ENCODE assay signal across 1 cellular context in the genomic region with DNA sequence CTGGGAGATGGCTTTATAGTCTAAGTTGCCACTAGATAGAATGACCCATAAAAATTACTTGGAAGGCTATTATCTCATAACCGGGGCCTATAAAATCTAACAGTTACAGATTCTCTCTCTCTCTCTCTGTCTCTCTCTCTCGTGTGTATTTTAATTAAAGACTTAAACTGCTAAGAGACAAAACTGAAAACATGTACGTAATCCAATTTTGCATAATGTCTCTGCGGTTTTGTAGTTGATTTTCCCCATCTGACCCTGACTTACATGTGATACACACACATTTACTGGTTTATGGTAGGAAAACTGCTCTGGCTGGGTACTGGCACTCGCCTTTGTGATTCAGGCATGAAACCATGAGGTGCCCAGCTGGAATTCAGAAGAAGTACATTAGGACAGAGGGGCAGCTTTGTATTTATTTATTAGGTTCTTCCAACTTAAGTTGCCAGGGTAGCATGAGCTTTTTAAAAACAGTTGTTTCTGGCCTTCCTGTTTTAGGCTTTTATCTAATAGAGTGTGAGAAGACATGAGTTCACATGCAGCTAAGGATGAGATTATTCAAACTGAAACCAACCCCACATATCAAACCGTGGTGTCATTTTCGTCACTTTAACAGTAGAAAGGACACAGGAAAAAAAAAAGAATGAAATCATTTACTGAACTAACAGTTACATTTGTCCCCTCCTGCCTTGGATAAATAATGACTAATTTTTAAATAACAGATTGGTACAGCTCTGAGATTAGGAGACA.
TF ChIP-seq lines count a peak whose summit lies in the region.

No MANE protein-coding gene starts in this region.

TF ChIP-seq in HEK293, 187 proteins besides CTCF, POLR2A, EP300 and RAD21 (continued from another document and continues in another):
- TF ChIP-seq, protein P1, sequence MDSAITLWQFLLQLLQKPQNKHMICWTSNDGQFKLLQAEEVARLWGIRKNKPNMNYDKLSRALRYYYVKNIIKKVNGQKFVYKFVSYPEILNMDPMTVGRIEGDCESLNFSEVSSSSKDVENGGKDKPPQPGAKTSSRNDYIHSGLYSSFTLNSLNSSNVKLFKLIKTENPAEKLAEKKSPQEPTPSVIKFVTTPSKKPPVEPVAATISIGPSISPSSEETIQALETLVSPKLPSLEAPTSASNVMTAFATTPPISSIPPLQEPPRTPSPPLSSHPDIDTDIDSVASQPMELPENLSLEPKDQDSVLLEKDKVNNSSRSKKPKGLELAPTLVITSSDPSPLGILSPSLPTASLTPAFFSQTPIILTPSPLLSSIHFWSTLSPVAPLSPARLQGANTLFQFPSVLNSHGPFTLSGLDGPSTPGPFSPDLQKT (IDR thresholded peaks at IDR 0.05; ENCODE audit: borderline replicate concordance, low read depth, low read length) = no peak
- TF ChIP-seq, protein P2, sequence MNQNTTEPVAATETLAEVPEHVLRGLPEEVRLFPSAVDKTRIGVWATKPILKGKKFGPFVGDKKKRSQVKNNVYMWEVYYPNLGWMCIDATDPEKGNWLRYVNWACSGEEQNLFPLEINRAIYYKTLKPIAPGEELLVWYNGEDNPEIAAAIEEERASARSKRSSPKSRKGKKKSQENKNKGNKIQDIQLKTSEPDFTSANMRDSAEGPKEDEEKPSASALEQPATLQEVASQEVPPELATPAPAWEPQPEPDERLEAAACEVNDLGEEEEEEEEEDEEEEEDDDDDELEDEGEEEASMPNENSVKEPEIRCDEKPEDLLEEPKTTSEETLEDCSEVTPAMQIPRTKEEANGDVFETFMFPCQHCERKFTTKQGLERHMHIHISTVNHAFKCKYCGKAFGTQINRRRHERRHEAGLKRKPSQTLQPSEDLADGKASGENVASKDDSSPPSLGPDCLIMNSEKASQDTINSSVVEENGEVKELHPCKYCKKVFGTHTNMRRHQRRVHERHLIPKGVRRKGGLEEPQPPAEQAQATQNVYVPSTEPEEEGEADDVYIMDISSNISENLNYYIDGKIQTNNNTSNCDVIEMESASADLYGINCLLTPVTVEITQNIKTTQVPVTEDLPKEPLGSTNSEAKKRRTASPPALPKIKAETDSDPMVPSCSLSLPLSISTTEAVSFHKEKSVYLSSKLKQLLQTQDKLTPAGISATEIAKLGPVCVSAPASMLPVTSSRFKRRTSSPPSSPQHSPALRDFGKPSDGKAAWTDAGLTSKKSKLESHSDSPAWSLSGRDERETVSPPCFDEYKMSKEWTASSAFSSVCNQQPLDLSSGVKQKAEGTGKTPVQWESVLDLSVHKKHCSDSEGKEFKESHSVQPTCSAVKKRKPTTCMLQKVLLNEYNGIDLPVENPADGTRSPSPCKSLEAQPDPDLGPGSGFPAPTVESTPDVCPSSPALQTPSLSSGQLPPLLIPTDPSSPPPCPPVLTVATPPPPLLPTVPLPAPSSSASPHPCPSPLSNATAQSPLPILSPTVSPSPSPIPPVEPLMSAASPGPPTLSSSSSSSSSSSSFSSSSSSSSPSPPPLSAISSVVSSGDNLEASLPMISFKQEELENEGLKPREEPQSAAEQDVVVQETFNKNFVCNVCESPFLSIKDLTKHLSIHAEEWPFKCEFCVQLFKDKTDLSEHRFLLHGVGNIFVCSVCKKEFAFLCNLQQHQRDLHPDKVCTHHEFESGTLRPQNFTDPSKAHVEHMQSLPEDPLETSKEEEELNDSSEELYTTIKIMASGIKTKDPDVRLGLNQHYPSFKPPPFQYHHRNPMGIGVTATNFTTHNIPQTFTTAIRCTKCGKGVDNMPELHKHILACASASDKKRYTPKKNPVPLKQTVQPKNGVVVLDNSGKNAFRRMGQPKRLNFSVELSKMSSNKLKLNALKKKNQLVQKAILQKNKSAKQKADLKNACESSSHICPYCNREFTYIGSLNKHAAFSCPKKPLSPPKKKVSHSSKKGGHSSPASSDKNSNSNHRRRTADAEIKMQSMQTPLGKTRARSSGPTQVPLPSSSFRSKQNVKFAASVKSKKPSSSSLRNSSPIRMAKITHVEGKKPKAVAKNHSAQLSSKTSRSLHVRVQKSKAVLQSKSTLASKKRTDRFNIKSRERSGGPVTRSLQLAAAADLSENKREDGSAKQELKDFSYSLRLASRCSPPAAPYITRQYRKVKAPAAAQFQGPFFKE (tag by site-specific recombination; IDR thresholded peaks at IDR 0.05; ENCODE audit: borderline replicate concordance) = no peak
- TF ChIP-seq, protein P3, sequence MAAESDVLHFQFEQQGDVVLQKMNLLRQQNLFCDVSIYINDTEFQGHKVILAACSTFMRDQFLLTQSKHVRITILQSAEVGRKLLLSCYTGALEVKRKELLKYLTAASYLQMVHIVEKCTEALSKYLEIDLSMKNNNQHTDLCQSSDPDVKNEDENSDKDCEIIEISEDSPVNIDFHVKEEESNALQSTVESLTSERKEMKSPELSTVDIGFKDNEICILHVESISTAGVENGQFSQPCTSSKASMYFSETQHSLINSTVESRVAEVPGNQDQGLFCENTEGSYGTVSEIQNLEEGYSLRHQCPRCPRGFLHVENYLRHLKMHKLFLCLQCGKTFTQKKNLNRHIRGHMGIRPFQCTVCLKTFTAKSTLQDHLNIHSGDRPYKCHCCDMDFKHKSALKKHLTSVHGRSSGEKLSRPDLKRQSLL (tag by site-specific recombination; IDR thresholded peaks at IDR 0.05) = no peak
- TF ChIP-seq ZNF521 (tag by site-specific recombination; IDR thresholded peaks at IDR 0.05) (no peak), ZNF558 (tag by site-specific recombination; IDR thresholded peaks at IDR 0.05) (no peak), YY1 (tag by site-specific recombination; IDR thresholded peaks at IDR 0.05) (no peak), ZNF274 (IDR thresholded peaks at IDR 0.05; ENCODE audit: low read length) (no peak), ZNF274 (tag by site-specific recombination; IDR thresholded peaks at IDR 0.05; ENCODE audit: borderline replicate concordance) (no peak), ZNF426 (tag by site-specific recombination; IDR thresholded peaks at IDR 0.05) (no peak), ZNF19 (tag by site-specific recombination; IDR thresholded peaks at IDR 0.05; ENCODE audit: low read depth) (no peak), ZNF621 (tag by site-specific recombination; IDR thresholded peaks at IDR 0.05) (no peak), ZNF221 (tag by site-specific recombination; IDR thresholded peaks at IDR 0.05; ENCODE audit: borderline replicate concordance) (no peak), ZNF214 (tag by site-specific recombination; IDR thresholded peaks at IDR 0.05; ENCODE audit: borderline replicate concordance) (no peak), SP7 (tag by site-specific recombination; IDR thresholded peaks at IDR 0.05) (peak; percentile 70), YY2 (tag by site-specific recombination; IDR thresholded peaks at IDR 0.05) (no peak), ZNF585B (tag by site-specific recombination; IDR thresholded peaks at IDR 0.05) (no peak), ZNF514 (tag by site-specific recombination; IDR thresholded peaks at IDR 0.05) (no peak), MZF1 (tag by site-specific recombination; IDR thresholded peaks at IDR 0.05; ENCODE audit: borderline replicate concordance) (no peak), ZNF776 (tag by site-specific recombination; IDR thresholded peaks at IDR 0.05; ENCODE audit: borderline replicate concordance) (no peak), ZNF169 (tag by site-specific recombination; IDR thresholded peaks at IDR 0.05) (no peak), ZNF791 (tag by site-specific recombination; IDR thresholded peaks at IDR 0.05) (no peak), ZNF404 (tag by site-specific recombination; IDR thresholded peaks at IDR 0.05) (no peak), ZNF433 (tag by site-specific recombination; IDR thresholded peaks at IDR 0.05; ENCODE audit: low read depth) (no peak), SP2 (tag by site-specific recombination; IDR thresholded peaks at IDR 0.05) (no peak)
- TF ChIP-seq, protein P4, sequence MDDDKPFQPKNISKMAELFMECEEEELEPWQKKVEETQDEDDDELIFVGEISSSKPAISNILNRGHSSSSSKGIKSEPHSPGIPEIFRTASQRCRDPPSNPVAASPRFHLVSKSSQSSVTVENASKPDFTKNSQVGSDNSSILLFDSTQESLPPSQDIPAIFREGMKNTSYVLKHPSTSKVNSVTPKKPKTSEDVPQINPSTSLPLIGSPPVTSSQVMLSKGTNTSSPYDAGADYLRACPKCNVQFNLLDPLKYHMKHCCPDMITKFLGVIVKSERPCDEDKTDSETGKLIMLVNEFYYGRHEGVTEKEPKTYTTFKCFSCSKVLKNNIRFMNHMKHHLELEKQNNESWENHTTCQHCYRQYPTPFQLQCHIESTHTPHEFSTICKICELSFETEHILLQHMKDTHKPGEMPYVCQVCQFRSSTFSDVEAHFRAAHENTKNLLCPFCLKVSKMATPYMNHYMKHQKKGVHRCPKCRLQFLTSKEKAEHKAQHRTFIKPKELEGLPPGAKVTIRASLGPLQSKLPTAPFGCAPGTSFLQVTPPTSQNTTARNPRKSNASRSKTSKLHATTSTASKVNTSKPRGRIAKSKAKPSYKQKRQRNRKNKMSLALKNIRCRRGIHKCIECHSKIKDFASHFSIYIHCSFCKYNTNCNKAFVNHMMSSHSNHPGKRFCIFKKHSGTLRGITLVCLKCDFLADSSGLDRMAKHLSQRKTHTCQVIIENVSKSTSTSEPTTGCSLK (tag by site-specific recombination; IDR thresholded peaks at IDR 0.05) = no peak
- TF ChIP-seq, protein P5, sequence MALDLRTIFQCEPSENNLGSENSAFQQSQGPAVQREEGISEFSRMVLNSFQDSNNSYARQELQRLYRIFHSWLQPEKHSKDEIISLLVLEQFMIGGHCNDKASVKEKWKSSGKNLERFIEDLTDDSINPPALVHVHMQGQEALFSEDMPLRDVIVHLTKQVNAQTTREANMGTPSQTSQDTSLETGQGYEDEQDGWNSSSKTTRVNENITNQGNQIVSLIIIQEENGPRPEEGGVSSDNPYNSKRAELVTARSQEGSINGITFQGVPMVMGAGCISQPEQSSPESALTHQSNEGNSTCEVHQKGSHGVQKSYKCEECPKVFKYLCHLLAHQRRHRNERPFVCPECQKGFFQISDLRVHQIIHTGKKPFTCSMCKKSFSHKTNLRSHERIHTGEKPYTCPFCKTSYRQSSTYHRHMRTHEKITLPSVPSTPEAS (tag by site-specific recombination; IDR thresholded peaks at IDR 0.05) = no peak
- TF ChIP-seq, protein P6, sequence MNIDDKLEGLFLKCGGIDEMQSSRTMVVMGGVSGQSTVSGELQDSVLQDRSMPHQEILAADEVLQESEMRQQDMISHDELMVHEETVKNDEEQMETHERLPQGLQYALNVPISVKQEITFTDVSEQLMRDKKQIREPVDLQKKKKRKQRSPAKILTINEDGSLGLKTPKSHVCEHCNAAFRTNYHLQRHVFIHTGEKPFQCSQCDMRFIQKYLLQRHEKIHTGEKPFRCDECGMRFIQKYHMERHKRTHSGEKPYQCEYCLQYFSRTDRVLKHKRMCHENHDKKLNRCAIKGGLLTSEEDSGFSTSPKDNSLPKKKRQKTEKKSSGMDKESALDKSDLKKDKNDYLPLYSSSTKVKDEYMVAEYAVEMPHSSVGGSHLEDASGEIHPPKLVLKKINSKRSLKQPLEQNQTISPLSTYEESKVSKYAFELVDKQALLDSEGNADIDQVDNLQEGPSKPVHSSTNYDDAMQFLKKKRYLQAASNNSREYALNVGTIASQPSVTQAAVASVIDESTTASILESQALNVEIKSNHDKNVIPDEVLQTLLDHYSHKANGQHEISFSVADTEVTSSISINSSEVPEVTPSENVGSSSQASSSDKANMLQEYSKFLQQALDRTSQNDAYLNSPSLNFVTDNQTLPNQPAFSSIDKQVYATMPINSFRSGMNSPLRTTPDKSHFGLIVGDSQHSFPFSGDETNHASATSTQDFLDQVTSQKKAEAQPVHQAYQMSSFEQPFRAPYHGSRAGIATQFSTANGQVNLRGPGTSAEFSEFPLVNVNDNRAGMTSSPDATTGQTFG (tag by site-specific recombination; IDR thresholded peaks at IDR 0.05; ENCODE audit: borderline replicate concordance) = no peak
- TF ChIP-seq, protein P7, sequence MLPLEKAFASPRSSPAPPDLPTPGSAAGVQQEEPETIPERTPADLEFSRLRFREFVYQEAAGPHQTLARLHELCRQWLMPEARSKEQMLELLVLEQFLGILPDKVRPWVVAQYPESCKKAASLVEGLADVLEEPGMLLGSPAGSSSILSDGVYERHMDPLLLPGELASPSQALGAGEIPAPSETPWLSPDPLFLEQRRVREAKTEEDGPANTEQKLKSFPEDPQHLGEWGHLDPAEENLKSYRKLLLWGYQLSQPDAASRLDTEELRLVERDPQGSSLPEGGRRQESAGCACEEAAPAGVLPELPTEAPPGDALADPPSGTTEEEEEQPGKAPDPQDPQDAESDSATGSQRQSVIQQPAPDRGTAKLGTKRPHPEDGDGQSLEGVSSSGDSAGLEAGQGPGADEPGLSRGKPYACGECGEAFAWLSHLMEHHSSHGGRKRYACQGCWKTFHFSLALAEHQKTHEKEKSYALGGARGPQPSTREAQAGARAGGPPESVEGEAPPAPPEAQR (tag by site-specific recombination; IDR thresholded peaks at IDR 0.05) = no peak
- TF ChIP-seq, protein P8, sequence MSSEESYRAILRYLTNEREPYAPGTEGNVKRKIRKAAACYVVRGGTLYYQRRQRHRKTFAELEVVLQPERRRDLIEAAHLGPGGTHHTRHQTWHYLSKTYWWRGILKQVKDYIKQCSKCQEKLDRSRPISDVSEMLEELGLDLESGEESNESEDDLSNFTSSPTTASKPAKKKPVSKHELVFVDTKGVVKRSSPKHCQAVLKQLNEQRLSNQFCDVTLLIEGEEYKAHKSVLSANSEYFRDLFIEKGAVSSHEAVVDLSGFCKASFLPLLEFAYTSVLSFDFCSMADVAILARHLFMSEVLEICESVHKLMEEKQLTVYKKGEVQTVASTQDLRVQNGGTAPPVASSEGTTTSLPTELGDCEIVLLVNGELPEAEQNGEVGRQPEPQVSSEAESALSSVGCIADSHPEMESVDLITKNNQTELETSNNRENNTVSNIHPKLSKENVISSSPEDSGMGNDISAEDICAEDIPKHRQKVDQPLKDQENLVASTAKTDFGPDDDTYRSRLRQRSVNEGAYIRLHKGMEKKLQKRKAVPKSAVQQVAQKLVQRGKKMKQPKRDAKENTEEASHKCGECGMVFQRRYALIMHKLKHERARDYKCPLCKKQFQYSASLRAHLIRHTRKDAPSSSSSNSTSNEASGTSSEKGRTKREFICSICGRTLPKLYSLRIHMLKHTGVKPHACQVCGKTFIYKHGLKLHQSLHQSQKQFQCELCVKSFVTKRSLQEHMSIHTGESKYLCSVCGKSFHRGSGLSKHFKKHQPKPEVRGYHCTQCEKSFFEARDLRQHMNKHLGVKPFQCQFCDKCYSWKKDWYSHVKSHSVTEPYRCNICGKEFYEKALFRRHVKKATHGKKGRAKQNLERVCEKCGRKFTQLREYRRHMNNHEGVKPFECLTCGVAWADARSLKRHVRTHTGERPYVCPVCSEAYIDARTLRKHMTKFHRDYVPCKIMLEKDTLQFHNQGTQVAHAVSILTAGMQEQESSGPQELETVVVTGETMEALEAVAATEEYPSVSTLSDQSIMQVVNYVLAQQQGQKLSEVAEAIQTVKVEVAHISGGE (tag by site-specific recombination; conservative IDR thresholded peaks at IDR 0.05; ENCODE audit: low read depth) = no peak
- TF ChIP-seq, protein P9, sequence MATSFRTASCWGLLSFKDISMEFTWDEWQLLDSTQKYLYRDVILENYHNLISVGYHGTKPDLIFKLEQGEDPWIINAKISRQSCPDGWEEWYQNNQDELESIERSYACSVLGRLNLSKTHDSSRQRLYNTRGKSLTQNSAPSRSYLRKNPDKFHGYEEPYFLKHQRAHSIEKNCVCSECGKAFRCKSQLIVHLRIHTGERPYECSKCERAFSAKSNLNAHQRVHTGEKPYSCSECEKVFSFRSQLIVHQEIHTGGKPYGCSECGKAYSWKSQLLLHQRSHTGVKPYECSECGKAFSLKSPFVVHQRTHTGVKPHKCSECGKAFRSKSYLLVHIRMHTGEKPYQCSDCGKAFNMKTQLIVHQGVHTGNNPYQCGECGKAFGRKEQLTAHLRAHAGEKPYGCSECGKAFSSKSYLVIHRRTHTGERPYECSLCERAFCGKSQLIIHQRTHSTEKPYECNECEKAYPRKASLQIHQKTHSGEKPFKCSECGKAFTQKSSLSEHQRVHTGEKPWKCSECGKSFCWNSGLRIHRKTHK (tag by site-specific recombination; IDR thresholded peaks at IDR 0.05) = no peak
